In the genomic region with DNA sequence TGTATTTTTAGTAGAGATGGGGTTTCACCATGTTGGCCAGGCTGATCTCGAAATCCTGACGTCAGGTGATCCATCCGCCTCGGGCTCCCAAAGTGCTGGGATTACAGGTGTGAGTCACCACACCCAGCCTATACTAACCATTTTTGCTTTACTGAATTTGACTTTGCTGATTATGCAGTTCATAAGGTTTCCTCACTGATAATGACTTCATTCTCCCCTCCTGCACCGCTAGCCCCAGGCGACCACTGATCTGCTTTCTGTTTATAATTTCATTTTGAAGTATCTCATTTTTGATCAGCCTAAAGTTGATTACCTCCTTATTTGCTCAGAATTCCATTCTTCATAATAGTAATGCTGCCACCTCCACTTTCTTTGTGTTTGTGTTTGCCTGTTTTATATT, we compare ENCODE assay signal across 22 cellular contexts. TPM values are rescaled to one million over a fixed set of nuclear protein-coding genes. Genes with fewer than 3 reads are reported as not detected.
DNase-seq lines count a peak whose midpoint lies in the region; ATAC-seq, FAIRE-seq and TF ChIP-seq lines count a peak whose summit lies in the region.
"Had no signal": no experiment of that assay in that cellular context is flagged by ENCODE, and none has a peak within 500 bp of the region (broad histone marks: within the 10 kb centered on the region; RNA-seq: fewer than 3 reads in every experiment).

No MANE protein-coding gene starts in this region.

- TF ChIP-seq POLR2A in GM12878 (IDR thresholded peaks at IDR 0.05; ENCODE audit: low read depth, low read length) (no peak), spleen (IDR thresholded peaks at IDR 0.05) (no peak)

- no peak overlapping the region for H3K4me3 ChIP-seq in OCI-LY3 (ENCODE audit: low read length)
- no peak overlapping the region for H3K4me3 ChIP-seq in GM12878
- no peak overlapping the region for H3K4me3 ChIP-seq in spleen
- H3K4me3 ChIP-seq in psoas muscle = no peak overlapping the region
- H3K4me3 ChIP-seq: coronary artery, prostate gland, tibial nerve had no signal

- POLR2A ChIA-PET in GM12878 (lab: Charles Lee) = interaction anchor here (0.9 to 7.4 kb wide), 6 partner anchors 10 to 72 kb away, joined by 3 to 60 read pairs (median 6); a partner anchor contains a TSS

- intact Hi-C loops in GM12878 (cut with micrococcal nuclease; ENCODE audit: unreplicated experiment) (no loop called here), spleen (cut with DNase I; ENCODE audit: low total_unique reads) (loop anchor here (10.0 kb wide), 1 partner anchor 73 kb away; a partner anchor contains a TSS), psoas muscle (cut with DNase I) (no loop called here)

- SMC1A ChIA-PET in GM12878 (lab: Charles Lee; ENCODE audit: uncharacterized antibody, unreplicated experiment) = interaction anchor here (1.1 to 16.9 kb wide), 7 partner anchors 14 to 65 kb away, joined by 6 to 248 read pairs (median 20); no protein-coding TSS in a partner anchor

- H3K27me3 ChIP-seq in OCI-LY3 (ENCODE audit: low read depth, low read length) = no peaks in the 10 kb centered on the region
- H3K27me3 ChIP-seq in GM12878 (replicated peaks in 1 of 2; ENCODE audit: control insufficient read depth in 2 of 2, insufficient read depth in 2 of 2, low read length in 1 of 2) = no peaks in the 10 kb centered on the region
- no peaks in the 10 kb centered on the region for H3K27me3 ChIP-seq in spleen (replicated peaks in 1 of 7)
- peaks cover 0 to 18% (median 9%) of the 10 kb centered on the region in 3 donors for H3K27me3 ChIP-seq in psoas muscle (ENCODE audit: insufficient read depth in 3 of 3, low read length in 2 of 3)
- H3K27me3 ChIP-seq: foreskin keratinocyte, tibial nerve had no signal

- peak overlapping the region; percentile 42 for H3K27ac Mint-ChIP-seq in activated CD8-positive, alpha-beta memory T cell treated with anti-CD3 and anti-CD28 coated beads, Interleukin-2, amount 10 ng/mL, durations not matched to agents 7 days and 5 days
- H3K27ac Mint-ChIP-seq: brain, WTC11 had no signal

- DNase-seq in activated CD8-positive, alpha-beta memory T cell treated with anti-CD3 and anti-CD28 coated beads, Interleukin-2, amount 10 ng/mL, durations not matched to agents 7 days and 5 days = no peak
- no peak for DNase-seq in activated CD8-positive, alpha-beta memory T cell treated with anti-CD3 and anti-CD28 coated beads for 24 hours
- DNase-seq in GM12878 (ENCODE audit: low read depth, low spot score) (no peak), spleen (no peak), mucosa of gallbladder (ENCODE audit: low spot score) (no peak), psoas muscle (no peak)
- DNase-seq: ACHN, DMS79 treated with DMSO at 0.1 percent for 48 hours, foreskin keratinocyte, hypothalamus, kidney, NCI-H187, small intestine had no signal

- no TSS peak for BruUV-seq in GM12878 (replicated peaks; lab: Mats Ljungman, UMichigan)

- H3K9ac ChIP-seq in OCI-LY3 (ENCODE audit: low read length) = peak overlapping the region; percentile 5; the same call in 1 of the 2 replicates
- H3K9ac ChIP-seq in GM12878 (ENCODE audit: control insufficient read depth, insufficient read depth, low read length) = no peak overlapping the region

- H3K36me3 Mint-ChIP-seq in activated CD8-positive, alpha-beta memory T cell treated with anti-CD3 and anti-CD28 coated beads, Interleukin-2, amount 10 ng/mL, durations not matched to agents 7 days and 5 days = peaks cover 16% of the 10 kb centered on the region
- H3K36me3 Mint-ChIP-seq: brain, WTC11 had no signal

- H4K20me1 ChIP-seq in OCI-LY3 (ENCODE audit: insufficient read depth, low read length) = peaks cover 23% of the 10 kb centered on the region
- no peaks in the 10 kb centered on the region for H4K20me1 ChIP-seq in GM12878 (ENCODE audit: control insufficient read depth, insufficient read depth)

- no peak for TF ChIP-seq RAD21 in GM12878 (IDR thresholded peaks at IDR 0.05; ENCODE audit: insufficient read depth, low read depth, low read length)

- CTCF ChIA-PET in activated CD8-positive, alpha-beta memory T cell treated with anti-CD3 and anti-CD28 coated beads, Interleukin-2, amount 10 ng/mL, durations not matched to agents 7 days and 5 days (lab: Charles Lee) = interaction anchor here (1.2 to 3.3 kb wide), 3 partner anchors 12 to 35 kb away, joined by 4 to 22 read pairs (median 11); no protein-coding TSS in a partner anchor
- CTCF ChIA-PET in GM12878 (lab: Yijun Ruan, JAX) = interaction anchor here (1.1 to 14.0 kb wide), 6 partner anchors 15 to 230 kb away, joined by 4 to 183 read pairs (median 43); a partner anchor contains a TSS

- H2AFZ ChIP-seq in OCI-LY3 (ENCODE audit: low read depth, low read length) (no peak overlapping the region), GM12878 (ENCODE audit: control insufficient read depth, low read depth, low read length) (no peak overlapping the region)

- peaks cover 39% of the 10 kb centered on the region for H3K36me3 ChIP-seq in OCI-LY3 (replicated peaks; ENCODE audit: low read depth, low read length)
- H3K36me3 ChIP-seq in GM12878 (ENCODE audit: control insufficient read depth in 2 of 2, insufficient read depth in 2 of 2, low read length in 1 of 2) = peaks cover 8 to 9% of the 10 kb centered on the region in 2 experiments; a peak in 2 of 4 replicates
- no peaks in the 10 kb centered on the region for H3K36me3 ChIP-seq in spleen
- no peaks in the 10 kb centered on the region for H3K36me3 ChIP-seq in psoas muscle (ENCODE audit: insufficient read depth in 1 of 2, low read depth in 1 of 2)
- H3K36me3 ChIP-seq: prostate gland, tibial nerve had no signal

- H3K27ac ChIP-seq in OCI-LY3 (ENCODE audit: low read length) (peak overlapping the region; percentile 93), GM12878 (ENCODE audit: control insufficient read depth, insufficient read depth) (no peak overlapping the region), spleen (peak overlapping the region in 5 of 8 donors; percentile 32 to 93 (median 88)), psoas muscle (no peak overlapping the region)
- H3K27ac ChIP-seq: coronary artery, foreskin keratinocyte, prostate gland, tibial nerve had no signal

- peaks cover 96% of the 10 kb centered on the region for H3K4me1 Mint-ChIP-seq in activated CD8-positive, alpha-beta memory T cell treated with anti-CD3 and anti-CD28 coated beads, Interleukin-2, amount 10 ng/mL, durations not matched to agents 7 days and 5 days
- H3K4me1 Mint-ChIP-seq: brain had no signal

- H3K4me1 ChIP-seq in OCI-LY3 (ENCODE audit: low read length) = peaks cover 99% of the 10 kb centered on the region
- peaks cover 78% of the 10 kb centered on the region for H3K4me1 ChIP-seq in GM12878 (ENCODE audit: control insufficient read depth, insufficient read depth, low read length)
- H3K4me1 ChIP-seq in spleen = peaks cover 71 to 100% (median 99%) of the 10 kb centered on the region in 6 donors
- no peaks in the 10 kb centered on the region for H3K4me1 ChIP-seq in psoas muscle
- H3K4me1 ChIP-seq: foreskin keratinocyte, prostate gland had no signal

- in situ Hi-C loops in GM12878 (cut with MboI) = no loop called here

- peaks cover 93% of the 10 kb centered on the region for H3K79me2 ChIP-seq in OCI-LY3 (ENCODE audit: low read length)
- H3K79me2 ChIP-seq in GM12878 (ENCODE audit: control insufficient read depth, insufficient read depth, low read length) = peaks cover 77% of the 10 kb centered on the region

- TF ChIP-seq EP300 in GM12878 (IDR thresholded peaks at IDR 0.05; ENCODE audit: borderline replicate concordance in 1 of 2, control insufficient read depth in 1 of 2, low read depth in 2 of 2, low read length in 2 of 2) = no peak

- TF ChIP-seq CTCF in OCI-LY3 (IDR thresholded peaks at IDR 0.05; ENCODE audit: low read depth, low read length) = no peak
- TF ChIP-seq CTCF in GM12878 (IDR thresholded peaks at IDR 0.05 in 2 of 3, conservative IDR thresholded peaks at IDR 0.05 in 1 of 3; ENCODE audit: control insufficient read depth in 2 of 3, extremely low read depth in 1 of 3, insufficient read depth in 1 of 3, low read depth in 3 of 3, low read length in 3 of 3) = no peak
- no peak for TF ChIP-seq CTCF in spleen (IDR thresholded peaks at IDR 0.05 in 8 of 11, conservative IDR thresholded peaks at IDR 0.05 in 3 of 11)
- no peak for TF ChIP-seq CTCF in psoas muscle (IDR thresholded peaks at IDR 0.05)

- RAD21 ChIA-PET in GM12878 (lab: Charles Lee; ENCODE audit: unreplicated experiment) = interaction anchor here (2.0 to 14.5 kb wide), 5 partner anchors 14 to 71 kb away, joined by 7 to 205 read pairs (median 98); a partner anchor contains a TSS

- no peak overlapping the region for H3K4me3 Mint-ChIP-seq in activated CD8-positive, alpha-beta memory T cell treated with anti-CD3 and anti-CD28 coated beads, Interleukin-2, amount 10 ng/mL, durations not matched to agents 7 days and 5 days
- H3K4me3 Mint-ChIP-seq: brain, neural crest cell, WTC11 had no signal

- ATAC-seq in activated CD8-positive, alpha-beta memory T cell treated with anti-CD3 and anti-CD28 coated beads, Interleukin-2, amount 10 ng/mL, durations not matched to agents 7 days and 5 days = no peak
- ATAC-seq in GM12878 (no peak), GM18511 (IDR thresholded peaks at IDR 0.05; ENCODE audit: unreplicated experiment) (no peak), psoas muscle (no peak)
- ATAC-seq: activated naive CD4-positive, alpha-beta T cell treated with anti-CD3 and anti-CD28 coated beads, Interleukin-2, amount 50 U/mL, for 72 hours; foreskin keratinocyte; WTC11 had no signal

- peak overlapping the region; percentile 21; the same call in 1 of the 2 replicates for H3K4me2 ChIP-seq in OCI-LY3 (ENCODE audit: low read length)
- H3K4me2 ChIP-seq in GM12878 (ENCODE audit: control insufficient read depth, insufficient read depth) = no peak overlapping the region

- no peak for FAIRE-seq in GM12878 (lab: Jason Lieb, UNC)
- FAIRE-seq: kidney, small intestine had no signal

- 68% methylated on average over 6 of the region's 6 CpGs for WGBS in GM12878 (ENCODE audit: insufficient coverage, insufficient replicate concordance, low lambda C conversion rate, missing lambda C conversion rate)
- WGBS in spleen, 5 donors = 75 to 88% (median 83%) methylated on average over 6 of the region's 6 CpGs
- 85 to 91% (median 85%) methylated on average over 6 of the region's 6 CpGs for WGBS in psoas muscle, 3 donors

- H3K9me3 ChIP-seq in OCI-LY3 (ENCODE audit: insufficient read depth, low read length) (no peaks in the 10 kb centered on the region), GM12878 (replicated peaks; ENCODE audit: control insufficient read depth, insufficient read depth, low read length) (no peaks in the 10 kb centered on the region), spleen (no peaks in the 10 kb centered on the region), psoas muscle (no peaks in the 10 kb centered on the region)
- H3K9me3 ChIP-seq: prostate gland had no signal

- no peaks in the 10 kb centered on the region for H3K9me3 Mint-ChIP-seq in activated CD8-positive, alpha-beta memory T cell treated with anti-CD3 and anti-CD28 coated beads, Interleukin-2, amount 10 ng/mL, durations not matched to agents 7 days and 5 days (ENCODE audit: low read depth)
- H3K9me3 Mint-ChIP-seq: activated naive CD4-positive, alpha-beta T cell treated with anti-CD3 and anti-CD28 coated beads, Interleukin-2, amount 50 U/mL, for 72 hours; neural crest cell; WTC11 had no signal

- no peaks in the 10 kb centered on the region for H3K27me3 Mint-ChIP-seq in activated CD8-positive, alpha-beta memory T cell treated with anti-CD3 and anti-CD28 coated beads, Interleukin-2, amount 10 ng/mL, durations not matched to agents 7 days and 5 days

RNA-seq across cellular contexts. Expression of a gene that starts 48.7 kb away (rescaled TPM):
- total RNA-seq in activated CD8-positive, alpha-beta memory T cell treated with anti-CD3 and anti-CD28 coated beads, Interleukin-2, amount 10 ng/mL, durations not matched to agents 7 days and 5 days = 10 to 100 TPM; 23.1 to 28.4 TPM
- 14.1 and 16.3 TPM in 2 replicates for total RNA-seq in GM12878 (2013; cell fraction: nucleolus; rRNA removed)
- total RNA-seq in GM12878 (2014; rRNA removed) = 21.5 and 21.6 TPM in 2 replicates
- 12.7 and 13.6 TPM in 2 replicates for total RNA-seq in GM12878 (2014; rRNA removed; fragmentation: Illumina TruSeq; extraction: Trizol)
- total RNA-seq in GM12878 (2021) = 16.6 and 18.2 TPM in 2 replicates
- 7.7 TPM for polyA plus RNA-seq in GM12878 (2011; ENCODE audit: low read depth)
- polyA plus RNA-seq in GM12878 (2011; rRNA removed) = 32.4 and 34.8 TPM in 2 replicates
- 28.1 and 32.3 TPM in 2 replicates for polyA plus RNA-seq in GM12878 (2011; cell fraction: cytosol; rRNA removed)
- polyA plus RNA-seq in GM12878 (2011; cell fraction: nucleus; rRNA removed) = 37.1 and 42.7 TPM in 2 replicates
- polyA plus RNA-seq in GM12878 (2012) = 9.5 and 10.5 TPM in 2 replicates
- 19.7 and 20.2 TPM in 2 replicates for polyA plus RNA-seq in GM12878 (2014; fragmentation: Illumina TruSeq; extraction: Trizol)
- 1 to 10 TPM; 4.5 to 6.0 TPM for polyA plus RNA-seq in GM12878 (2014; fragmentation: Nextera tagmentation; extraction: Ambion mirVana)
- 17.4 and 19.1 TPM in 2 replicates for polyA plus RNA-seq in GM12878 (2014; rRNA removed)
- 10 to 100 TPM; 34.1 to 34.2 TPM for polyA plus RNA-seq in GM12878 (2016; fragmentation: Nextera tagmentation; extraction: Ambion mirVana)
- 37.1 and 42.8 TPM in 2 replicates for polyA minus RNA-seq in GM12878 (2011; rRNA and poly(A)+ RNA removed)
- polyA minus RNA-seq in GM12878 (2011; cell fraction: cytosol; rRNA and poly(A)+ RNA removed) = 13.1 and 15.3 TPM in 2 replicates
- 18.9 and 35.2 TPM in 2 replicates for polyA minus RNA-seq in GM12878 (2011; cell fraction: nucleus; rRNA and poly(A)+ RNA removed)
- total RNA-seq in spleen = 1 to 10 TPM in 5 of 7 donors, under 1 TPM in 2; 0.46 to 3.0 (median 1.5) TPM
- 1 to 10 TPM in 2 of 3 donors, under 1 TPM in 1; 0.76 to 1.2 (median 1.2) TPM for polyA plus RNA-seq in spleen
- 48.3 TPM for total RNA-seq in mucosa of gallbladder
- under 1 TPM in 2 of 4 donors, not detected in 2; 0.11 to 0.12 TPM for total RNA-seq in psoas muscle
- under 1 TPM in 2 of 3 donors, not detected in 1; 0.12 to 0.32 TPM for polyA plus RNA-seq in psoas muscle

Comparison
In these comparisons a context has a peak if more than half of its experiments do, and no peak if none do; other contexts are left out.
1. H3K27ac ChIP-seq: peak in OCI-LY3 (single experiment) and spleen (5 of 8); none in GM12878 (single experiment) and psoas muscle (single experiment).